ENCODE assay signal across 8 cellular contexts in the genomic region with DNA sequence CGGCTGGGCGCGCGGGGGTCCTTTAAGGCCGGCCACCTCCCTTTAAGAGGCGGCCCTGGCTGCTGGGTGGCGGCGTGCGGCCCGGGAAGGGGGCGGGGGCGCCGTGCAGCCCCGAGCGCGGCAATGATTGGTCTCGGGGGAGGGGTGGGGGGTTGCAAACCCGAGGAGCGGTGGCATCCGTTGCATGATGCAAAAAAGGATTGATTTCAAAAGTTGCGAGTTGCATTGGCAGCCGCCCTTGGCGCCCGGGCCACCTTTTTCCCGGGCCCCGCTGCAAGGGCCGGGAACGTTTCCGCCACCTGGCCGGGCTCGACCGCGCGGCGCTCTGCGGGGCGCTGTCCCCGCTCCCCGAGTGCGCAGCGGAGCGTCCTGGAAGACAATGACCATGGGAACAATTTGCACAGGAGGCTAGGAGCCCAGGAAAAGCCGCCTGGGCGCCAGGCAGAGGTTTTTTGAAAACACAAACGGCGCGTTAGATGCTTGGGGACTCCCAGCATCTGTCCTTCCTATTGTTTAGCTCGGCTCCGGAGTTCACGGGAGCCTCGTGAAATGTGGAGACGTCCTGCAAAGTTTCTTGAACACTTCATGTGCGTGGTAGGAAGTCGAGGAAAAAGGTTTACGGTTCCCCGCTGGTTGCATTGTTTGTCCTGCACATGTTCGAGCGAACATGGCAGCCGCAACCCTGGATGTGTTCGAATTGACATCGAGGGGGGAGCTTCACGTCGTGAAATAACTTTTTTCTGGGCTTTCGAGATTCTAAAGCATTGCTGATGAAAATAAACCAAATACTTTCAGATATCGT. TPM values are rescaled to one million over a fixed set of nuclear protein-coding genes. Genes with fewer than 3 reads are reported as not detected.
DNase-seq lines count a peak whose midpoint lies in the region; ATAC-seq and TF ChIP-seq lines count a peak whose summit lies in the region.

A gene with protein sequence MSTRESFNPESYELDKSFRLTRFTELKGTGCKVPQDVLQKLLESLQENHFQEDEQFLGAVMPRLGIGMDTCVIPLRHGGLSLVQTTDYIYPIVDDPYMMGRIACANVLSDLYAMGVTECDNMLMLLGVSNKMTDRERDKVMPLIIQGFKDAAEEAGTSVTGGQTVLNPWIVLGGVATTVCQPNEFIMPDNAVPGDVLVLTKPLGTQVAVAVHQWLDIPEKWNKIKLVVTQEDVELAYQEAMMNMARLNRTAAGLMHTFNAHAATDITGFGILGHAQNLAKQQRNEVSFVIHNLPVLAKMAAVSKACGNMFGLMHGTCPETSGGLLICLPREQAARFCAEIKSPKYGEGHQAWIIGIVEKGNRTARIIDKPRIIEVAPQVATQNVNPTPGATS (minus strand): TSS at position 78 of the 802 bp plus-strand sequence. CDS start 3,343 bp downstream, outside the sequence.

- TF ChIP-seq CTCF in heart left ventricle (IDR thresholded peaks at IDR 0.05), result peak in 2 of 12 donors; percentile 21 to 28
- no peak for TF ChIP-seq CTCF in upper lobe of left lung (IDR thresholded peaks at IDR 0.05)

- DNase-seq in LoVo (ENCODE audit: low spot score) (peak; percentile 76), T follicular helper cell (ENCODE audit: low read depth) (peak; percentile 70), adipocyte (ENCODE audit: low read depth) (peak; percentile 86), heart left ventricle (peak; percentile 77 to 85 (median 78)), posterior cingulate gyrus (peak; percentile 57 to 96 (median 66)), upper lobe of left lung (peak; percentile 74 to 94)

- H3K9me3 ChIP-seq in ES-I3 (ENCODE audit: control insufficient read depth, insufficient read depth, low read length) (no peaks in the 10 kb centered on the region), adipocyte (ENCODE audit: control insufficient read depth, low read length) (no peaks in the 10 kb centered on the region), heart left ventricle (no peaks in the 10 kb centered on the region), upper lobe of left lung (no peaks in the 10 kb centered on the region)

- H3K27ac ChIP-seq in heart left ventricle, result peak within 1 kb of the TSS; percentile 92 to 98 (median 95)
- peak within 1 kb of the TSS; percentile 91 to 98 (median 96) for H3K27ac ChIP-seq in upper lobe of left lung

- ATAC-seq in GM21825 (IDR thresholded peaks at IDR 0.05; ENCODE audit: unreplicated experiment) (peak; percentile 46), heart left ventricle (peak; percentile 53 to 83 (median 74)), upper lobe of left lung (ENCODE audit: low FRiP score in 2 of 2) (peak; percentile 82)

- TF ChIP-seq EP300 in upper lobe of left lung (IDR thresholded peaks at IDR 0.05), result no peak

- WGBS in heart left ventricle, 4 donors, result 0 to 1% (median 0%) methylated on average over 40 to 65 of the region's 65 CpGs
- 0% methylated on average over 13 to 64 of the region's 65 CpGs for WGBS in upper lobe of left lung, 2 donors

- H3K4me1 ChIP-seq in ES-I3 (ENCODE audit: insufficient read depth, low read length) (peaks cover 33% of the 10 kb centered on the region), adipocyte (ENCODE audit: control insufficient read depth, insufficient read depth, low read length) (peaks cover 32% of the 10 kb centered on the region), heart left ventricle (peaks cover 0 to 35% (median 22%) of the 10 kb centered on the region in 12 donors), upper lobe of left lung (peaks cover 27 to 42% (median 30%) of the 10 kb centered on the region in 4 donors)

- TF ChIP-seq POLR2A in heart left ventricle (IDR thresholded peaks at IDR 0.05), result no peak
- TF ChIP-seq POLR2A in upper lobe of left lung (IDR thresholded peaks at IDR 0.05), result peak in 2 of 4 donors; percentile 2 to 26

- peaks cover 4% of the 10 kb centered on the region; the same call in 1 of the 2 replicates for H3K36me3 ChIP-seq in ES-I3 (ENCODE audit: insufficient read depth, low read length)
- H3K36me3 ChIP-seq in adipocyte (ENCODE audit: control insufficient read depth, insufficient read depth, low read length, severe bottlenecking), result no peaks in the 10 kb centered on the region
- peaks cover 0 to 8% (median 5%) of the 10 kb centered on the region in 9 donors for H3K36me3 ChIP-seq in heart left ventricle
- peaks cover 0 to 4% (median 1%) of the 10 kb centered on the region in 4 donors for H3K36me3 ChIP-seq in upper lobe of left lung

- H3K4me3 ChIP-seq in adipocyte (ENCODE audit: low read length), result peak within 1 kb of the TSS; percentile 91
- peak within 1 kb of the TSS; percentile 68 to 93 (median 88) for H3K4me3 ChIP-seq in heart left ventricle
- peak within 1 kb of the TSS; percentile 64 to 95 (median 86) for H3K4me3 ChIP-seq in upper lobe of left lung

- intact Hi-C loops in heart left ventricle (cut with DNase I) (loop anchor here in 6 of 10 donors (1.0 to 5.0 kb wide), 4 partner anchors 46 to 186 kb away; partner anchors contain the start of genes PHYH (in 4 of the 6) and MCM10 (in 1 of the 6)), posterior cingulate gyrus (cut with DNase I) (no loop called here)

- H3K27me3 ChIP-seq in adipocyte (replicated peaks; ENCODE audit: control insufficient read depth, insufficient read depth, low read length), result peaks cover 24% of the 10 kb centered on the region
- peaks cover 0 to 23% (median 14%) of the 10 kb centered on the region in 9 donors for H3K27me3 ChIP-seq in heart left ventricle
- H3K27me3 ChIP-seq in upper lobe of left lung, result no peaks in the 10 kb centered on the region

- H3K9ac ChIP-seq in ES-I3 (ENCODE audit: low read depth, low read length) (peak within 1 kb of the TSS; percentile 84), adipocyte (ENCODE audit: low read length) (peak within 1 kb of the TSS; percentile 90)

RNA-seq across cellular contexts. Expression of the gene that starts here (rescaled TPM):
- total RNA-seq in heart left ventricle (10 to 100 TPM; 27.5 to 36.7 (median 31.1) TPM), upper lobe of left lung (10 to 100 TPM in 5 of 6 donors, 1 to 10 TPM in 1; 10.0 to 41.9 (median 33.8) TPM)
- polyA plus RNA-seq in heart left ventricle, result 10 to 100 TPM; 14.6 to 32.8 TPM

Comparison
In these comparisons a context has a peak if more than half of its experiments do, and no peak if none do; other contexts are left out.
1. Peak in every context shown above with its lines: DNase-seq, ATAC-seq, H3K4me3 ChIP-seq and H3K27ac ChIP-seq.